In genomic region chr5:40679998-40680681, GRCh38 we compare ENCODE assay signal across 8 cellular contexts. TPM values are rescaled to one million over a fixed set of nuclear protein-coding genes. Genes with fewer than 3 reads are reported as not detected.
A peak's percentile ranks its signal among the peaks of the same experiment; 100 is the strongest.
DNase-seq lines count a peak whose midpoint lies in the region; ATAC-seq and TF ChIP-seq lines count a peak whose summit lies in the region.

No MANE protein-coding gene starts in this region.

- H3K4me3 ChIP-seq in skeletal muscle satellite cell (ENCODE audit: low read length), result peak overlapping the region; percentile 77

- no peaks in the 10 kb centered on the region for H3K27me3 ChIP-seq in skeletal muscle satellite cell (ENCODE audit: control insufficient read depth, insufficient read depth, low read length)

- H3K4me1 ChIP-seq in skeletal muscle satellite cell (ENCODE audit: control insufficient read depth, insufficient read depth, low read length), result peaks cover 34% of the 10 kb centered on the region

- peak overlapping the region; percentile 93 for H3K9ac ChIP-seq in skeletal muscle satellite cell (ENCODE audit: low read depth, low read length)

- peak overlapping the region; percentile 44 for H3K27ac ChIP-seq in C4-2B

- DNase-seq in activated gamma-delta T cell (lab: John Stamatoyannopoulos, UW) (peak; percentile 13), hepatic stellate cell (ENCODE audit: low spot score) (peak; percentile 34), COLO829 (ENCODE audit: low spot score) (no peak), HK-2 (ENCODE audit: unreplicated experiment) (no peak)

- H3K36me3 ChIP-seq in skeletal muscle satellite cell (ENCODE audit: insufficient read depth, low read length), result peaks cover 21% of the 10 kb centered on the region

- H3K9me3 ChIP-seq in skeletal muscle satellite cell (replicated peaks; ENCODE audit: low read length), result no peaks in the 10 kb centered on the region

- TF ChIP-seq CTCF in C4-2B (conservative IDR thresholded peaks at IDR 0.05), result no peak

- peak; percentile 26 for ATAC-seq in GM19463 (IDR thresholded peaks at IDR 0.05; ENCODE audit: unreplicated experiment)
- ATAC-seq in HG03571 (IDR thresholded peaks at IDR 0.05; ENCODE audit: unreplicated experiment), result peak; percentile 26

- peak overlapping the region; percentile 84 for H3K4me2 ChIP-seq in skeletal muscle satellite cell (ENCODE audit: low read length)

RNA-seq across cellular contexts. Expression of gene PTGER4, which starts 0.4 kb away (rescaled TPM):
- total RNA-seq in skeletal muscle satellite cell (2012; rRNA removed), result 20.8 and 27.7 TPM in 2 replicates

Comparison
In these comparisons a context has a peak if more than half of its experiments do, and no peak if none do; other contexts are left out.
1. DNase-seq: peak in activated gamma-delta T cell (single experiment) and hepatic stellate cell (single experiment); none in COLO829 (single experiment) and HK-2 (single experiment).